Comparison of ENCODE assay signal across 9 cellular contexts in the genomic region with DNA sequence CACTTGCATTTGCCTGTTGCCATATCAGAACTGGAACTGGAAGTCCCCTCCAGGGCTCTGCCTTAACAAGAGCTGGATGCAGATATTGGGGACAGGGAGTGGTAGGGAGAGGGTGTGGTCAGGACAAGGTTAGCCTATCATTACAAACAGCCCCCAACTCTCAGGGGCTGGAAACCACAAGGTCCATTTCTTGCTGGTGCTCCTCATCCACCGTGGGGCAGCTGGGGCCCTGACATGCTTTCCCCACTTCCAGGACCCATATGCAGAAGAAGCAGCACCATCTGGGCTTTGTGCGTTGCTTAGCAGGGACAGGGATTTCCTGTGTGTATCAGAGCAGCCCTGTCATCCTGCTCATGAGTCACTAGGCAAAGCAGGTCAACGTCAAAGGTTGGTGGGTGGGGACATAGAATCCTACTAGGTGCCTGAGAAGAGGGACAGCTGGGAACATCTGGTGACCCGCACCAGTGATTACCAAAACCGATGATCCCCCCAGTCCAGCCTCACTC. TPM values are rescaled to one million over a fixed set of nuclear protein-coding genes. Genes with fewer than 3 reads are reported as not detected.
A peak's percentile ranks its signal among the peaks of the same experiment; 100 is the strongest.
DNase-seq lines count a peak whose midpoint lies in the region; ATAC-seq and FAIRE-seq lines count a peak whose summit lies in the region.
"Had no signal": no experiment of that assay in that cellular context is flagged by ENCODE, and none has a peak within 500 bp of the region (broad histone marks: within the 10 kb centered on the region; RNA-seq: fewer than 3 reads in every experiment).

No MANE protein-coding gene starts in this region.

- ATAC-seq in GM21576 (IDR thresholded peaks at IDR 0.05; ENCODE audit: unreplicated experiment) (peak; percentile 97), left lobe of liver (no peak)
- ATAC-seq in activated CD8-positive, alpha-beta T cell treated with anti-CD3 and anti-CD28 coated beads, Interleukin-2, amount 10 ng/mL, durations not matched to agents 7 days and 5 days, result peak; percentile 85

- H3K27ac Mint-ChIP-seq in activated CD8-positive, alpha-beta T cell treated with anti-CD3 and anti-CD28 coated beads, Interleukin-2, amount 10 ng/mL, durations not matched to agents 7 days and 5 days, result peak overlapping the region; percentile 54

- CTCF ChIA-PET in activated CD8-positive, alpha-beta T cell treated with anti-CD3 and anti-CD28 coated beads, Interleukin-2, amount 10 ng/mL, durations not matched to agents 7 days and 5 days (lab: Charles Lee), result interaction anchor here (1.5 to 2.2 kb wide), 2 partner anchors 9 to 27 kb away, joined by 4 to 9 read pairs; a partner anchor contains a TSS

- H3K9me3 Mint-ChIP-seq in activated CD8-positive, alpha-beta T cell treated with anti-CD3 and anti-CD28 coated beads, Interleukin-2, amount 10 ng/mL, durations not matched to agents 7 days and 5 days (ENCODE audit: insufficient read depth), result no peaks in the 10 kb centered on the region

- no peak overlapping the region for H3K4me3 Mint-ChIP-seq in activated CD8-positive, alpha-beta T cell treated with anti-CD3 and anti-CD28 coated beads, Interleukin-2, amount 10 ng/mL, durations not matched to agents 7 days and 5 days

- POLR2A ChIA-PET in activated CD8-positive, alpha-beta T cell treated with anti-CD3 and anti-CD28 coated beads, Interleukin-2, amount 10 ng/mL, durations not matched to agents 7 days and 5 days (lab: Charles Lee), result no interaction called here

- DNase-seq in ELF-1 (ENCODE audit: low read depth, low spot score), result peak; percentile 17
- DNase-seq in HS-5 (ENCODE audit: low read depth), result peak; percentile 50
- DNase-seq in activated CD8-positive, alpha-beta T cell treated with anti-CD3 and anti-CD28 coated beads, Interleukin-2, amount 10 ng/mL, durations not matched to agents 7 days and 5 days, result peak; percentile 67
- no peak for DNase-seq in SK-N-DZ (ENCODE audit: low spot score)
- DNase-seq in left lobe of liver (ENCODE audit: low spot score), result no peak
- DNase-seq in dedifferentiated amniotic fluid mesenchymal stem cell (ENCODE audit: extremely low spot score), result no peak

- peak; percentile 93 for FAIRE-seq in islet of Langerhans (lab: Jason Lieb, UNC)

- peaks cover 4% of the 10 kb centered on the region for H3K36me3 Mint-ChIP-seq in activated CD8-positive, alpha-beta T cell treated with anti-CD3 and anti-CD28 coated beads, Interleukin-2, amount 10 ng/mL, durations not matched to agents 7 days and 5 days (ENCODE audit: low read depth)
- H3K36me3 Mint-ChIP-seq: IgD-negative memory B cell had no signal

- peaks cover 7% of the 10 kb centered on the region for H3K27me3 Mint-ChIP-seq in activated CD8-positive, alpha-beta T cell treated with anti-CD3 and anti-CD28 coated beads, Interleukin-2, amount 10 ng/mL, durations not matched to agents 7 days and 5 days (ENCODE audit: low read depth)

- H3K4me1 Mint-ChIP-seq in activated CD8-positive, alpha-beta T cell treated with anti-CD3 and anti-CD28 coated beads, Interleukin-2, amount 10 ng/mL, durations not matched to agents 7 days and 5 days (ENCODE audit: low read depth), result peaks cover 17% of the 10 kb centered on the region

RNA-seq across cellular contexts. Expression of a gene that starts 26.9 kb away (rescaled TPM):
- total RNA-seq in activated CD8-positive, alpha-beta T cell treated with anti-CD3 and anti-CD28 coated beads, Interleukin-2, amount 10 ng/mL, durations not matched to agents 7 days and 5 days, result 1 to 10 TPM; 4.8 to 5.7 TPM
- 9.5 and 11.6 TPM in 2 replicates for polyA plus RNA-seq in SK-N-DZ (2014; cell fraction: cytosol; rRNA removed)
- polyA plus RNA-seq in SK-N-DZ (2014; cell fraction: nucleus; rRNA removed), result 5.3 and 5.7 TPM in 2 replicates
- total RNA-seq in left lobe of liver, result 3.0 TPM

Comparison
In these comparisons a context has a peak if more than half of its experiments do, and no peak if none do; other contexts are left out.
1. DNase-seq: peak in ELF-1 (single experiment), HS-5 (single experiment) and activated CD8-positive, alpha-beta T cell treated with anti-CD3 and anti-CD28 coated beads, Interleukin-2, amount 10 ng/mL, durations not matched to agents 7 days and 5 days (single experiment); none in SK-N-DZ (single experiment), left lobe of liver (single experiment) and dedifferentiated amniotic fluid mesenchymal stem cell (single experiment).